ENCODE assay signal across 35 cellular contexts in genomic region chr4:178598672-178599071, GRCh38.
"Had no signal": no experiment of that assay in that cellular context is flagged by ENCODE, and none has a peak within 500 bp of the region (broad histone marks: within the 10 kb centered on the region; RNA-seq: fewer than 3 reads in every experiment).

No MANE protein-coding gene starts in this region.

- ATAC-seq: activated CD4-positive, alpha-beta T cell treated with anti-CD3 and anti-CD28 coated beads for 36 hours; activated CD4-positive, CD25-positive, alpha-beta regulatory T cell treated with anti-CD3 and anti-CD28 coated beads, Interleukin-2, amount 50 U/mL, for 24 hours; activated CD8-positive, alpha-beta memory T cell treated with anti-CD3 and anti-CD28 coated beads, Interleukin-2, amount 10 ng/mL, durations not matched to agents 7 days and 5 days; activated CD8-positive, alpha-beta T cell treated with anti-CD3 and anti-CD28 coated beads, Interleukin-2, amount 10 ng/mL, durations not matched to agents 7 days and 5 days; activated naive CD8-positive, alpha-beta T cell treated with anti-CD3 and anti-CD28 coated beads, Interleukin-2, amount 50 U/mL, for 24 hours; body of pancreas had no signal

- H3K27ac Mint-ChIP-seq: activated CD4-positive, alpha-beta memory T cell treated with anti-CD3 and anti-CD28 coated beads, Interleukin-2, amount 10 ng/mL, durations not matched to agents 7 days and 5 days; activated CD4-positive, alpha-beta T cell treated with anti-CD3 and anti-CD28 coated beads for 36 hours; activated CD4-positive, alpha-beta T cell treated with anti-CD3 and anti-CD28 coated beads, Interleukin-2, amount 10 ng/mL, durations not matched to agents 7 days and 5 days; activated CD8-positive, alpha-beta memory T cell treated with anti-CD3 and anti-CD28 coated beads, Interleukin-2, amount 10 ng/mL, durations not matched to agents 7 days and 5 days; activated CD8-positive, alpha-beta T cell treated with anti-CD3 and anti-CD28 coated beads, Interleukin-2, amount 10 ng/mL, durations not matched to agents 7 days and 5 days; activated naive CD4-positive, alpha-beta T cell treated with anti-CD3 and anti-CD28 coated beads, Interleukin-2, amount 10 ng/mL, durations not matched to agents 7 days and 5 days; activated naive CD4-positive, alpha-beta T cell treated with anti-CD3 and anti-CD28 coated beads, Interleukin-2, amount 50 U/mL, for 24 hours; activated naive CD8-positive, alpha-beta T cell; activated naive CD8-positive, alpha-beta T cell treated with anti-CD3 and anti-CD28 coated beads, Interleukin-2, amount 10 ng/mL, durations not matched to agents 7 days and 5 days; activated naive CD8-positive, alpha-beta T cell treated with anti-CD3 and anti-CD28 coated beads, Interleukin-2, amount 50 U/mL, for 24 hours; activated T-cell treated with anti-CD3 and anti-CD28 coated beads, Interleukin-2, amount 50 U/mL, for 24 hours; activated T-helper 2 cell treated with anti-CD3 and anti-CD28 coated beads, Interferon-gamma antibody, Interleukin-2, Interleukin-4, amounts not matched to agents 10 μg/mL and 5 μg/mL and 100 μg/mL, durations not matched to agents 14 hours and 24 hours and 36 hours; T-helper 1 cell treated with Interleukin-12 subunit alpha and Interleukin-12 subunit beta and Interleukin-4 antibody, amounts not matched to agents 30 μg/mL and 1 μg/mL, for 36 hours; T-helper 2 cell treated with Interferon-gamma antibody and Interleukin-4, amounts not matched to agents 5 μg/mL and 100 μg/mL, for 36 hours had no signal

- H3K4me1 Mint-ChIP-seq: activated CD4-positive, alpha-beta memory T cell treated with anti-CD3 and anti-CD28 coated beads, Interleukin-2, amount 10 ng/mL, durations not matched to agents 7 days and 5 days; activated CD4-positive, alpha-beta T cell treated with anti-CD3 and anti-CD28 coated beads for 36 hours; activated CD4-positive, alpha-beta T cell treated with anti-CD3 and anti-CD28 coated beads, Interleukin-2, amount 10 ng/mL, durations not matched to agents 7 days and 5 days; activated CD8-positive, alpha-beta memory T cell treated with anti-CD3 and anti-CD28 coated beads, Interleukin-2, amount 10 ng/mL, durations not matched to agents 7 days and 5 days; activated naive CD4-positive, alpha-beta T cell treated with anti-CD3 and anti-CD28 coated beads, Interleukin-2, amount 10 ng/mL, durations not matched to agents 7 days and 5 days; activated naive CD4-positive, alpha-beta T cell treated with anti-CD3 and anti-CD28 coated beads, Interleukin-2, amount 50 U/mL, for 24 hours; activated naive CD8-positive, alpha-beta T cell treated with anti-CD3 and anti-CD28 coated beads, Interleukin-2, amount 10 ng/mL, durations not matched to agents 7 days and 5 days; activated naive CD8-positive, alpha-beta T cell treated with anti-CD3 and anti-CD28 coated beads, Interleukin-2, amount 50 U/mL, for 24 hours had no signal

- H3K27ac ChIP-seq: body of pancreas, brain microvascular endothelial cell, breast epithelium, VCaP had no signal

- H3K27me3 ChIP-seq: body of pancreas, brain microvascular endothelial cell, breast epithelium had no signal

- H3K4me3 Mint-ChIP-seq: activated CD4-positive, alpha-beta memory T cell treated with anti-CD3 and anti-CD28 coated beads, Interleukin-2, amount 10 ng/mL, durations not matched to agents 7 days and 5 days; activated CD4-positive, alpha-beta T cell treated with anti-CD3 and anti-CD28 coated beads for 36 hours; activated CD4-positive, alpha-beta T cell treated with anti-CD3 and anti-CD28 coated beads, Interleukin-2, amount 10 ng/mL, durations not matched to agents 7 days and 5 days; activated CD8-positive, alpha-beta memory T cell treated with anti-CD3 and anti-CD28 coated beads, Interleukin-2, amount 10 ng/mL, durations not matched to agents 7 days and 5 days; activated CD8-positive, alpha-beta T cell treated with anti-CD3 and anti-CD28 coated beads, Interleukin-2, amount 10 ng/mL, durations not matched to agents 7 days and 5 days; activated naive CD4-positive, alpha-beta T cell treated with anti-CD3 and anti-CD28 coated beads, Interleukin-2, amount 10 ng/mL, durations not matched to agents 7 days and 5 days; activated naive CD4-positive, alpha-beta T cell treated with anti-CD3 and anti-CD28 coated beads, Interleukin-2, amount 50 U/mL, for 24 hours; activated naive CD8-positive, alpha-beta T cell; activated naive CD8-positive, alpha-beta T cell treated with anti-CD3 and anti-CD28 coated beads, Interleukin-2, amount 10 ng/mL, durations not matched to agents 7 days and 5 days; activated naive CD8-positive, alpha-beta T cell treated with anti-CD3 and anti-CD28 coated beads, Interleukin-2, amount 50 U/mL, for 24 hours; activated T-cell treated with anti-CD3 and anti-CD28 coated beads, Interleukin-2, amount 50 U/mL, for 24 hours; T-helper 1 cell treated with Interleukin-12 subunit alpha and Interleukin-12 subunit beta and Interleukin-4 antibody, amounts not matched to agents 30 μg/mL and 1 μg/mL, for 36 hours; T-helper 2 cell treated with Interferon-gamma antibody and Interleukin-4, amounts not matched to agents 5 μg/mL and 100 μg/mL, for 36 hours had no signal

- H3K27me3 Mint-ChIP-seq: activated CD4-positive, alpha-beta memory T cell treated with anti-CD3 and anti-CD28 coated beads, Interleukin-2, amount 10 ng/mL, durations not matched to agents 7 days and 5 days; activated CD4-positive, alpha-beta T cell treated with anti-CD3 and anti-CD28 coated beads for 36 hours; activated CD4-positive, alpha-beta T cell treated with anti-CD3 and anti-CD28 coated beads, Interleukin-2, amount 10 ng/mL, durations not matched to agents 7 days and 5 days; activated CD8-positive, alpha-beta memory T cell treated with anti-CD3 and anti-CD28 coated beads, Interleukin-2, amount 10 ng/mL, durations not matched to agents 7 days and 5 days; activated naive CD4-positive, alpha-beta T cell treated with anti-CD3 and anti-CD28 coated beads, Interleukin-2, amount 10 ng/mL, durations not matched to agents 7 days and 5 days; activated naive CD4-positive, alpha-beta T cell treated with anti-CD3 and anti-CD28 coated beads, Interleukin-2, amount 50 U/mL, for 24 hours; activated naive CD8-positive, alpha-beta T cell; activated naive CD8-positive, alpha-beta T cell treated with anti-CD3 and anti-CD28 coated beads, Interleukin-2, amount 10 ng/mL, durations not matched to agents 7 days and 5 days; activated naive CD8-positive, alpha-beta T cell treated with anti-CD3 and anti-CD28 coated beads, Interleukin-2, amount 50 U/mL, for 24 hours; activated T-cell treated with anti-CD3 and anti-CD28 coated beads, Interleukin-2, amount 50 U/mL, for 24 hours had no signal

- H3K36me3 Mint-ChIP-seq: activated CD8-positive, alpha-beta memory T cell treated with anti-CD3 and anti-CD28 coated beads, Interleukin-2, amount 10 ng/mL, durations not matched to agents 7 days and 5 days; activated naive CD4-positive, alpha-beta T cell treated with anti-CD3 and anti-CD28 coated beads, Interleukin-2, amount 10 ng/mL, durations not matched to agents 7 days and 5 days; activated naive CD4-positive, alpha-beta T cell treated with anti-CD3 and anti-CD28 coated beads, Interleukin-2, amount 50 U/mL, for 24 hours; activated naive CD8-positive, alpha-beta T cell; activated naive CD8-positive, alpha-beta T cell treated with anti-CD3 and anti-CD28 coated beads, Interleukin-2, amount 10 ng/mL, durations not matched to agents 7 days and 5 days had no signal

- H3K9me3 ChIP-seq: body of pancreas had no signal

- H3K9me3 Mint-ChIP-seq: activated CD4-positive, alpha-beta memory T cell treated with anti-CD3 and anti-CD28 coated beads, Interleukin-2, amount 10 ng/mL, durations not matched to agents 7 days and 5 days; activated naive CD8-positive, alpha-beta T cell treated with anti-CD3 and anti-CD28 coated beads, Interleukin-2, amount 10 ng/mL, durations not matched to agents 7 days and 5 days had no signal

- H3K36me3 ChIP-seq: brain microvascular endothelial cell, breast epithelium had no signal

- DNase-seq: activated CD4-positive, alpha-beta memory T cell treated with anti-CD3 and anti-CD28 coated beads, Interleukin-2, amount 10 ng/mL, durations not matched to agents 7 days and 5 days; activated CD4-positive, alpha-beta T cell treated with anti-CD3 and anti-CD28 coated beads for 1 hour; activated CD4-positive, alpha-beta T cell treated with anti-CD3 and anti-CD28 coated beads for 36 hours; activated CD4-positive, alpha-beta T cell treated with anti-CD3 and anti-CD28 coated beads for 48 hours; activated CD4-positive, alpha-beta T cell treated with anti-CD3 and anti-CD28 coated beads, Interleukin-2, amount 10 ng/mL, durations not matched to agents 7 days and 5 days; activated CD4-positive, alpha-beta T cell treated with anti-CD3 and anti-CD28 coated beads, Interleukin-2, amount 50 U/mL, for 48 hours; activated CD4-positive, CD25-positive, alpha-beta regulatory T cell; activated CD8-positive, alpha-beta memory T cell treated with anti-CD3 and anti-CD28 coated beads for 24 hours; activated CD8-positive, alpha-beta memory T cell treated with anti-CD3 and anti-CD28 coated beads, Interleukin-2, amount 10 ng/mL, durations not matched to agents 7 days and 5 days; activated CD8-positive, alpha-beta memory T cell treated with anti-CD3 and anti-CD28 coated beads, Interleukin-2, amount 50 U/mL, for 48 hours; activated CD8-positive, alpha-beta T cell treated with anti-CD3 and anti-CD28 coated beads, Interleukin-2, amount 10 ng/mL, durations not matched to agents 7 days and 5 days; activated effector memory CD4-positive, alpha-beta T cell treated with Interleukin-2 at 50 U/mL for 16 hours; activated gamma-delta T cell; activated naive CD4-positive, alpha-beta T cell treated with anti-CD3 and anti-CD28 coated beads, Interleukin-2, amount 10 ng/mL, durations not matched to agents 7 days and 5 days; activated naive CD4-positive, alpha-beta T cell treated with Interleukin-2 at 50 U/mL for 16 hours; activated naive CD8-positive, alpha-beta T cell treated with anti-CD3 and anti-CD28 coated beads, Interleukin-2, amount 10 ng/mL, durations not matched to agents 7 days and 5 days; activated naive CD8-positive, alpha-beta T cell treated with anti-CD3 and anti-CD28 coated beads, Interleukin-2, amount 50 U/mL, for 24 hours; activated T-cell treated with anti-CD3 and anti-CD28 coated beads, Interleukin-2, amount 50 U/mL, for 24 hours; activated T-cell treated with anti-CD3 and anti-CD28 coated beads, Interleukin-2, amount 50 U/mL, for 48 hours; amniotic stem cell; aorta; body of pancreas; brain microvascular endothelial cell; central memory CD4-positive, alpha-beta T cell; T-helper 1 cell; T-helper 2 cell; T-helper 9 cell had no signal

- H3K4me3 ChIP-seq: body of pancreas, breast epithelium had no signal

- H3K4me1 ChIP-seq: body of pancreas, breast epithelium had no signal
